ENCODE assay signal across 14 cellular contexts in genomic region chr12:12476836-12477531, GRCh38.
DNase-seq lines count a peak whose midpoint lies in the region; ATAC-seq and FAIRE-seq lines count a peak whose summit lies in the region.
"Had no signal": no experiment of that assay in that cellular context is flagged by ENCODE, and none has a peak within 500 bp of the region (broad histone marks: within the 10 kb centered on the region; RNA-seq: fewer than 3 reads in every experiment).

No MANE protein-coding gene starts in this region.

- H3K4me1 Mint-ChIP-seq in activated CD4-positive, alpha-beta T cell treated with anti-CD3 and anti-CD28 coated beads for 36 hours, result peaks cover 81% of the 10 kb centered on the region
- peaks cover 36 to 81% (median 72%) of the 10 kb centered on the region in 3 donors for H3K4me1 Mint-ChIP-seq in T-cell

- POLR2A ChIA-PET in activated CD4-positive, alpha-beta T cell treated with anti-CD3 and anti-CD28 coated beads for 36 hours (lab: Charles Lee), result interaction anchor here (0.7 to 3.8 kb wide), 4 partner anchors 10 to 248 kb away, joined by 3 to 18 read pairs (median 4); no protein-coding TSS in a partner anchor
- POLR2A ChIA-PET in T-cell (lab: Charles Lee), result interaction anchor here (0.6 to 2.7 kb wide), 6 partner anchors 10 to 241 kb away, joined by 3 to 15 read pairs (median 4); no protein-coding TSS in a partner anchor

- no peak for DNase-seq in activated CD4-positive, alpha-beta T cell treated with anti-CD3 and anti-CD28 coated beads for 36 hours
- DNase-seq in activated CD4-positive, alpha-beta T cell treated with anti-CD3 and anti-CD28 coated beads, Interleukin-2, amount 50 U/mL, for 4 hours, result no peak
- DNase-seq in T-cell (no peak), globus pallidus (ENCODE audit: low spot score) (peak; percentile 94), pons (ENCODE audit: low spot score) (peak; percentile 92), urothelium cell line (ENCODE audit: low spot score) (no peak), NCI-H1048 (lab: John Stamatoyannopoulos, UW) (no peak), left ventricle myocardium superior (no peak)
- DNase-seq: activated effector memory CD4-positive, alpha-beta T cell treated with anti-CD3 and anti-CD28 coated beads, Interleukin-2, amount 50 U/mL, for 16 hours; EL; GOT3; MV-4-11; NCI-H524 treated with DMSO at 0.1 percent for 48 hours had no signal

- no peak for FAIRE-seq in urothelium cell line (lab: Jason Lieb, UNC)
- FAIRE-seq: A549 had no signal

- no peaks in the 10 kb centered on the region for H3K9me3 Mint-ChIP-seq in activated CD4-positive, alpha-beta T cell treated with anti-CD3 and anti-CD28 coated beads for 36 hours (ENCODE audit: low read depth)
- no peaks in the 10 kb centered on the region for H3K9me3 Mint-ChIP-seq in T-cell

- CTCF ChIA-PET in activated CD4-positive, alpha-beta T cell treated with anti-CD3 and anti-CD28 coated beads for 36 hours (lab: Charles Lee), result interaction anchor here (0.7 to 4.2 kb wide), 5 partner anchors 10 to 100 kb away, joined by 3 to 22 read pairs (median 12); no protein-coding TSS in a partner anchor
- CTCF ChIA-PET in T-cell (lab: Charles Lee), result interaction anchor here (0.5 to 3.1 kb wide), 8 partner anchors 11 to 144 kb away, joined by 3 to 15 read pairs (median 5); no protein-coding TSS in a partner anchor

- peak overlapping the region; percentile 78 for H3K27ac Mint-ChIP-seq in activated CD4-positive, alpha-beta T cell treated with anti-CD3 and anti-CD28 coated beads for 36 hours
- H3K27ac Mint-ChIP-seq in T-cell, result peak overlapping the region; percentile 90 to 96

- H3K4me3 Mint-ChIP-seq in activated CD4-positive, alpha-beta T cell treated with anti-CD3 and anti-CD28 coated beads for 36 hours, result no peak overlapping the region
- H3K4me3 Mint-ChIP-seq in T-cell, result no peak overlapping the region

- H3K27me3 Mint-ChIP-seq in activated CD4-positive, alpha-beta T cell treated with anti-CD3 and anti-CD28 coated beads for 36 hours, result no peaks in the 10 kb centered on the region
- H3K27me3 Mint-ChIP-seq in T-cell, result no peaks in the 10 kb centered on the region

- no peak for ATAC-seq in activated CD4-positive, alpha-beta T cell treated with anti-CD3 and anti-CD28 coated beads for 36 hours
- ATAC-seq in T-cell (replicated peaks in 1 of 4), result no peak
- no peak for ATAC-seq in left ventricle myocardium superior
- ATAC-seq: A549 had no signal

- intact Hi-C loops in activated CD4-positive, alpha-beta T cell treated with anti-CD3 and anti-CD28 coated beads for 36 hours (cut with DNase I, micrococcal nuclease), result no loop called here
- intact Hi-C loops in left ventricle myocardium superior (cut with micrococcal nuclease), result no loop called here

- peaks cover 59% of the 10 kb centered on the region for H3K36me3 Mint-ChIP-seq in activated CD4-positive, alpha-beta T cell treated with anti-CD3 and anti-CD28 coated beads for 36 hours (ENCODE audit: low read depth)
- peaks cover 55% of the 10 kb centered on the region for H3K36me3 Mint-ChIP-seq in T-cell

Comparison
In these comparisons a context has a peak if more than half of its experiments do, and no peak if none do; other contexts are left out.
1. DNase-seq: peak in globus pallidus (single experiment) and pons (single experiment); none in activated CD4-positive, alpha-beta T cell treated with anti-CD3 and anti-CD28 coated beads for 36 hours (single experiment), activated CD4-positive, alpha-beta T cell treated with anti-CD3 and anti-CD28 coated beads, Interleukin-2, amount 50 U/mL, for 4 hours (0 of 2), T-cell (0 of 34), urothelium cell line (single experiment), NCI-H1048 (single experiment) and left ventricle myocardium superior (single experiment).